In genomic region chr2:62456721-62457539, GRCh38 we compare ENCODE assay signal across 8 cellular contexts. TPM values are rescaled to one million over a fixed set of nuclear protein-coding genes. Genes with fewer than 3 reads are reported as not detected.
DNase-seq lines count a peak whose midpoint lies in the region; ATAC-seq and TF ChIP-seq lines count a peak whose summit lies in the region.

No MANE protein-coding gene starts in this region.

- ATAC-seq in GM18517 (IDR thresholded peaks at IDR 0.05; ENCODE audit: unreplicated experiment) (peak; percentile 86), HG03039 (IDR thresholded peaks at IDR 0.05; ENCODE audit: unreplicated experiment) (peak; percentile 86)

- intact Hi-C loops in colonic mucosa (cut with DNase I), result loop anchor here (2.0 kb wide), 1 partner anchor 318 kb away; no protein-coding TSS in a partner anchor

- H3K4me3 ChIP-seq in AG04450 (ENCODE audit: low read depth, low read length) (peak overlapping the region; percentile 67), colonic mucosa (peak overlapping the region; percentile 61)

- H3K4me1 ChIP-seq in colonic mucosa, result no peaks in the 10 kb centered on the region

- H3K36me3 ChIP-seq in colonic mucosa, result no peaks in the 10 kb centered on the region

- H3K27me3 ChIP-seq in AG04450 (ENCODE audit: control insufficient read depth, insufficient read depth, low read length), result peaks cover 3% of the 10 kb centered on the region
- H3K27me3 ChIP-seq in colonic mucosa, result no peaks in the 10 kb centered on the region

- peak overlapping the region in 1 of 2 donors; percentile 67 for H3K9ac ChIP-seq in colonic mucosa (ENCODE audit: low read depth in 2 of 2, low read length in 2 of 2)

- CTCF ChIA-PET in AG04450 (lab: Charles Lee), result interaction anchor here (0.6 to 12.0 kb wide), 98 partner anchors 10 to 1549 kb away, joined by 3 to 291 read pairs (median 4); partner anchors contain the start of gene TMEM17

- DNase-seq in AG04450 (ENCODE audit: low read depth, low spot score) (no peak), NCI-H226 (peak; percentile 70), colonic mucosa (peak; percentile 76), left kidney (ENCODE audit: low read depth, low spot score) (peak; percentile 87)
- peak; percentile 77 for DNase-seq in activated CD4-positive, alpha-beta T cell treated with anti-CD3 and anti-CD28 coated beads for 48 hours
- peak; percentile 46 to 62 for DNase-seq in stimulated activated CD4-positive, alpha-beta T cell treated with anti-CD3 and anti-CD28 coated beads, Interleukin-1b, Interleukin-23, amount 100 ng/mL, for 4 hours (ENCODE audit: low read depth in 2 of 2)

- H3K27ac ChIP-seq in AG04450 (ENCODE audit: low read depth, low read length) (peak overlapping the region; percentile 52), colonic mucosa (no peak overlapping the region)

- TF ChIP-seq CTCF in AG04450 (IDR thresholded peaks at IDR 0.05; ENCODE audit: low read depth, low read length) (peak; percentile 84), colonic mucosa (IDR thresholded peaks at IDR 0.05) (peak; percentile 96)

- H3K9me3 ChIP-seq in AG04450 (ENCODE audit: control insufficient read depth, insufficient read depth, low read length) (no peaks in the 10 kb centered on the region), colonic mucosa (no peaks in the 10 kb centered on the region)

- POLR2A ChIA-PET in AG04450 (lab: Yijun Ruan, JAX), result interaction anchor here (0.6 to 2.6 kb wide), 5 partner anchors 49 to 1145 kb away, joined by 3 to 11 read pairs (median 6); partner anchors contain the start of genes EHBP1 and TMEM17

RNA-seq across cellular contexts. Expression of gene TMEM17, which starts 49.1 kb away (rescaled TPM):
- 2.1 and 2.5 TPM in 2 replicates for polyA plus RNA-seq in AG04450 (2011; rRNA removed)
- 0.46 and 1.1 TPM in 2 replicates for polyA minus RNA-seq in AG04450 (2011; rRNA and poly(A)+ RNA removed)
- total RNA-seq in colonic mucosa, result under 1 TPM; 0.35 to 0.74 TPM
